In genomic region chr6:131638013-131638412, GRCh38 we compare ENCODE assay signal across 23 cellular contexts. TPM values are rescaled to one million over a fixed set of nuclear protein-coding genes. Genes with fewer than 3 reads are reported as not detected.
"Had no signal": no experiment of that assay in that cellular context is flagged by ENCODE, and none has a peak within 500 bp of the region (broad histone marks: within the 10 kb centered on the region; RNA-seq: fewer than 3 reads in every experiment).

No MANE protein-coding gene starts in this region.

- H3K36me3 ChIP-seq: tibial nerve, vagina, WERI-Rb-1 had no signal

- H3K4me3 Mint-ChIP-seq: activated CD4-positive, alpha-beta memory T cell treated with anti-CD3 and anti-CD28 coated beads for 36 hours; activated naive CD4-positive, alpha-beta T cell treated with anti-CD3 and anti-CD28 coated beads for 36 hours; memory B cell; naive thymus-derived CD8-positive, alpha-beta T cell; T-cell had no signal

- H3K27me3 ChIP-seq: tibial nerve, vagina had no signal

- H3K9me3 Mint-ChIP-seq: activated CD4-positive, alpha-beta memory T cell treated with anti-CD3 and anti-CD28 coated beads for 36 hours; activated naive CD4-positive, alpha-beta T cell treated with anti-CD3 and anti-CD28 coated beads for 36 hours; memory B cell; naive thymus-derived CD8-positive, alpha-beta T cell; T-cell had no signal

- ATAC-seq: left ventricle myocardium superior; naive thymus-derived CD8-positive, alpha-beta T cell; T-cell had no signal

- DNase-seq: activated CD4-positive, alpha-beta memory T cell treated with anti-CD3 and anti-CD28 coated beads for 36 hours; activated naive CD4-positive, alpha-beta T cell treated with anti-CD3 and anti-CD28 coated beads for 36 hours; activated T-cell treated with anti-CD3 and anti-CD28 coated beads for 4 hours; anterior cingulate cortex; central memory CD4-positive, alpha-beta T cell; left ventricle myocardium superior; naive thymus-derived CD8-positive, alpha-beta T cell; nucleus accumbens; stimulated activated CD4-positive, alpha-beta T cell treated with anti-CD3 and anti-CD28 coated beads, Interleukin-12 subunit alpha, Interleukin-12 subunit beta, amount 100 ng/mL, for 4 hours; stimulated activated CD4-positive, alpha-beta T cell treated with anti-CD3 and anti-CD28 coated beads, Interleukin-1b, Interleukin-23, amount 100 ng/mL, for 48 hours; stimulated activated CD8-positive, alpha-beta memory T cell treated with anti-CD3 and anti-CD28 coated beads, Interleukin-4, amount 100 ng/mL, for 48 hours; stimulated activated naive CD4-positive, alpha-beta T cell treated with Interleukin-2 at 50 U/mL for 16 hours; T-cell; T1000; WERI-Rb-1 had no signal

- H3K4me1 ChIP-seq: tibial nerve, vagina had no signal

- H3K27ac Mint-ChIP-seq: activated CD4-positive, alpha-beta memory T cell treated with anti-CD3 and anti-CD28 coated beads for 36 hours; activated naive CD4-positive, alpha-beta T cell treated with anti-CD3 and anti-CD28 coated beads for 36 hours; memory B cell; T-cell had no signal

- FAIRE-seq: endometrium, frontal cortex had no signal

- H3K36me3 Mint-ChIP-seq: activated CD4-positive, alpha-beta memory T cell treated with anti-CD3 and anti-CD28 coated beads for 36 hours; brain; memory B cell; naive thymus-derived CD8-positive, alpha-beta T cell; T-cell had no signal

- H3K4me1 Mint-ChIP-seq: brain, T-cell had no signal

- H3K27me3 Mint-ChIP-seq: activated CD4-positive, alpha-beta memory T cell treated with anti-CD3 and anti-CD28 coated beads for 36 hours; T-cell had no signal

- H3K9me3 ChIP-seq: tibial nerve, vagina had no signal

- H3K27ac ChIP-seq: coronary artery, tibial nerve, vagina, WERI-Rb-1 had no signal

- H3K4me3 ChIP-seq: coronary artery, tibial nerve, vagina had no signal

RNA-seq across cellular contexts. Expression of gene ENPP3, which starts 0.9 kb away (rescaled TPM):
- total RNA-seq: kidney epithelial cell, left ventricle myocardium superior had no signal
